ENCODE assay signal across 1 cellular context in genomic region chr6:35782424-35782823, GRCh38.
TF ChIP-seq lines count a peak whose summit lies in the region.

No MANE protein-coding gene starts in this region.

TF ChIP-seq in HEK293, 187 proteins besides CTCF, POLR2A, EP300 and RAD21 (continued from another document):
- TF ChIP-seq PATZ1 (tag by site-specific recombination; IDR thresholded peaks at IDR 0.05): 0 out of 2 replicates have a peak, but pooled peaks have one; percentile 12
- TF ChIP-seq ZNF24 (tag by site-specific recombination; IDR thresholded peaks at IDR 0.05): no peak
- TF ChIP-seq MYNN (tag by site-specific recombination; IDR thresholded peaks at IDR 0.05; ENCODE audit: borderline replicate concordance): no peak
